In the genomic region with DNA sequence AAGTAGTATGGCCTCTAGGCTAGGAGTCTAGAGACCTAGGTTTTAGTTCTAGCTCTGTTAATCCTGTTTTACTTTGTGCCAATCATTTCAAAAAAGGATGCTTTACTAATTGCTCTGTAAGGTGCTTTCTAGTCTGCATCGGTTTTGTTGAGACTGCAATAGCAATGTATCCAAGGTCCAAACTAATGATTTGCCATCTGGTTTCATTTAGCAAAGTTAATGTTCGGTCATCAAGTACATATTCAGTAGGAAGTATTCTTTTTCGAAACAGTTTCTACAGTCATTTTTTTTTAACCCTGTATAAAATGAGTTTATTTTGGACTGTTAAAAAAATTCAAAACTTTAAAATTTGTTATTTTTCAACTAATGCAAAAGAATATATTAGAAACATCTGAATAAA, we compare ENCODE assay signal across 16 cellular contexts. TPM values are rescaled to one million over a fixed set of nuclear protein-coding genes. Genes with fewer than 3 reads are reported as not detected.
DNase-seq lines count a peak whose midpoint lies in the region; ATAC-seq, FAIRE-seq and TF ChIP-seq lines count a peak whose summit lies in the region.
"Had no signal": no experiment of that assay in that cellular context is flagged by ENCODE, and none has a peak within 500 bp of the region (broad histone marks: within the 10 kb centered on the region; RNA-seq: fewer than 3 reads in every experiment).

No MANE protein-coding gene starts in this region.

- no peaks in the 10 kb centered on the region for H3K27me3 ChIP-seq in upper lobe of right lung
- H3K27me3 ChIP-seq: BE2C had no signal

- FAIRE-seq in kidney (lab: Jason Lieb, UNC) = peak; percentile 13

- H3K9me3 ChIP-seq in kidney (ENCODE audit: control insufficient read depth in 1 of 2, low read length in 2 of 2) (no peaks in the 10 kb centered on the region), upper lobe of right lung (no peaks in the 10 kb centered on the region)
- H3K9me3 ChIP-seq: BE2C, Caco-2 had no signal

- TF ChIP-seq CTCF in AG09319 (IDR thresholded peaks at IDR 0.05; ENCODE audit: low read depth, low read length) (no peak), fibroblast of mammary gland (conservative IDR thresholded peaks at IDR 0.05; ENCODE audit: control insufficient read depth, insufficient read depth, low read depth, low read length) (no peak), kidney (IDR thresholded peaks at IDR 0.05; ENCODE audit: borderline replicate concordance, extremely low read depth, insufficient read depth) (no peak), upper lobe of right lung (IDR thresholded peaks at IDR 0.05) (no peak)

- intact Hi-C loops in kidney (cut with DNase I) = no loop called here
- intact Hi-C loops in upper lobe of right lung (cut with DNase I) = no loop called here

- no peaks in the 10 kb centered on the region for H3K36me3 ChIP-seq in kidney (ENCODE audit: control insufficient read depth in 1 of 2, insufficient read depth in 2 of 2, low read length in 2 of 2)
- H3K36me3 ChIP-seq in upper lobe of right lung = no peaks in the 10 kb centered on the region
- H3K36me3 ChIP-seq: BE2C had no signal

- H3K4me3 ChIP-seq in fibroblast of mammary gland (ENCODE audit: control insufficient read depth, low read depth, low read length) (no peak overlapping the region), kidney (ENCODE audit: low read length in 2 of 2) (no peak overlapping the region), upper lobe of right lung (no peak overlapping the region)

- ATAC-seq in upper lobe of right lung = no peak

- DNase-seq in AG09319 (ENCODE audit: extremely low read depth, low read depth) = peak; percentile 15
- DNase-seq in GM03348 (ENCODE audit: low spot score) = peak; percentile 29
- peak; percentile 60 for DNase-seq in fibroblast of mammary gland (ENCODE audit: low read depth)
- no peak for DNase-seq in kidney
- DNase-seq in NCI-H345 treated with DMSO at 0.1 percent for 48 hours (lab: John Stamatoyannopoulos, UW; ENCODE audit: unreplicated experiment) = no peak
- DNase-seq in upper lobe of right lung = no peak
- DNase-seq in NCI-H2171 treated with DMSO at 0.1 percent for 48 hours (lab: John Stamatoyannopoulos, UW) = no peak
- DNase-seq: 8988T; BE2C; Caco-2; CD8-positive, alpha-beta memory T cell; DND-41; GDM1; HCEC 1CT; HFFc6 had no signal

- no peak overlapping the region for H3K27ac ChIP-seq in kidney (ENCODE audit: low read depth in 2 of 2, low read length in 2 of 2)
- H3K27ac ChIP-seq in upper lobe of right lung = no peak overlapping the region
- H3K27ac ChIP-seq: C4-2B had no signal

- H3K4me1 ChIP-seq in kidney (ENCODE audit: control insufficient read depth in 1 of 2, insufficient read depth in 1 of 2, low read depth in 1 of 2, low read length in 2 of 2) = peaks cover 5% of the 10 kb centered on the region in 2 donors
- peaks cover 10% of the 10 kb centered on the region for H3K4me1 ChIP-seq in upper lobe of right lung
- H3K4me1 ChIP-seq: BE2C had no signal

- no peak overlapping the region for H3K9ac ChIP-seq in kidney (ENCODE audit: low read length in 2 of 2)

RNA-seq across cellular contexts. Expression of a gene that starts 2.0 kb away (rescaled TPM):
- total RNA-seq in kidney = 40.6 TPM
- polyA plus RNA-seq in kidney (ENCODE audit: insufficient read depth, low read depth, low replicate concordance) = 36.4 TPM
- 38.2 TPM for total RNA-seq in upper lobe of right lung

RNA-seq across cellular contexts. Expression of a gene that starts 12.6 kb away (rescaled TPM):
- total RNA-seq in kidney (60.1 TPM), upper lobe of right lung (57.2 TPM)
- 42.6 TPM for polyA plus RNA-seq in kidney (ENCODE audit: insufficient read depth, low read depth, low replicate concordance)

Comparison
In these comparisons a context has a peak if more than half of its experiments do, and no peak if none do; other contexts are left out.
1. DNase-seq: peak in AG09319 (single experiment), GM03348 (single experiment) and fibroblast of mammary gland (single experiment); none in kidney (single experiment), NCI-H345 treated with DMSO at 0.1 percent for 48 hours (single experiment), upper lobe of right lung (single experiment) and NCI-H2171 treated with DMSO at 0.1 percent for 48 hours (single experiment).